Comparison of ENCODE assay signal across 1 cellular context in the genomic region with DNA sequence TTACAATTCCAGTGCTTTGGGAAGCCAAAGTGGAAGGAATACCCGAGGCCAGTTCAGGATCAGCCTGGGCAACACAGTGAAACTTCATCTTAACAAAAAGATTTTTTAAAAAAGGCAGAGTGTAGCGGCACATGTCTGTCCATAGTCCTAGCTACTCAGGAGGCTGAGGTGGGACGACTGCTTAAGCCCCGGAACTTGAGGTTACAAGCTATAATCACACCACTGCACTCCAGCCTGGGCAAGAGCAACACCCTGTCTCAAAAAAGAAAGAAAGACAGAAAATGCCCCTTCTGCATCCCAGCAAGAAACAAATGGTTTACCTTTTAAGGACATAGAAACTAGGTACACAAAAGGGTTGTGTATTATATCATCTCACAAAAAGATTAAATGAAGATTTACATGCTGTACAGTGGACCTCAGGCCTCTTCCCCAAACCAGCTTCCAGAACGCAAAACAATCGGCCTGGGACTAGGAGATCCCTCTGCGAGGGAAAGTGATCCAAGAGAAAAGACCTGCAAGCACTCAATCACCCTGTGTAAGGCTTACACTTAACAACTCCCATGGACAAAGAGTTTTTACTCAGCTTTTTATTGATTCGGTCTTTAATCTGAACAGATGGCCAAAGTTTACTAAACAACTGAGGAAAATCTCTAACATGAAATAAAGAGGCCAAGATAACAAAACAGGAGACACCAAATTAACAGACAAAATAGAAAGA.
TF ChIP-seq lines count a peak whose summit lies in the region.

No MANE protein-coding gene starts in this region.

TF ChIP-seq in IMR-90, 13 proteins besides CTCF, POLR2A, EP300 and RAD21:
- TF ChIP-seq, protein P1, sequence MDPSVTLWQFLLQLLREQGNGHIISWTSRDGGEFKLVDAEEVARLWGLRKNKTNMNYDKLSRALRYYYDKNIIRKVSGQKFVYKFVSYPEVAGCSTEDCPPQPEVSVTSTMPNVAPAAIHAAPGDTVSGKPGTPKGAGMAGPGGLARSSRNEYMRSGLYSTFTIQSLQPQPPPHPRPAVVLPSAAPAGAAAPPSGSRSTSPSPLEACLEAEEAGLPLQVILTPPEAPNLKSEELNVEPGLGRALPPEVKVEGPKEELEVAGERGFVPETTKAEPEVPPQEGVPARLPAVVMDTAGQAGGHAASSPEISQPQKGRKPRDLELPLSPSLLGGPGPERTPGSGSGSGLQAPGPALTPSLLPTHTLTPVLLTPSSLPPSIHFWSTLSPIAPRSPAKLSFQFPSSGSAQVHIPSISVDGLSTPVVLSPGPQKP (IDR thresholded peaks at IDR 0.05; ENCODE audit: borderline replicate concordance, low read depth, low read length): no peak
- no peak for TF ChIP-seq BHLHE40 (IDR thresholded peaks at IDR 0.05; ENCODE audit: low read depth, low read length)
- no peak for TF ChIP-seq MAZ (IDR thresholded peaks at IDR 0.05; ENCODE audit: borderline replicate concordance, low read depth, low read length)
- TF ChIP-seq MAFK (IDR thresholded peaks at IDR 0.05; ENCODE audit: low read depth, low read length): no peak
- TF ChIP-seq CEBPB (IDR thresholded peaks at IDR 0.05; ENCODE audit: low read depth, low read length): no peak
- no peak for TF ChIP-seq NFE2L2 (IDR thresholded peaks at IDR 0.05; ENCODE audit: low read depth, low read length)
- TF ChIP-seq RFX5 (IDR thresholded peaks at IDR 0.05; ENCODE audit: low read depth, low read length): no peak
- TF ChIP-seq FOS (IDR thresholded peaks at IDR 0.05; ENCODE audit: low read depth, low read length): no peak
- no peak for TF ChIP-seq MXI1 (IDR thresholded peaks at IDR 0.05; ENCODE audit: borderline replicate concordance, low read depth, low read length)
- TF ChIP-seq CHD1 (IDR thresholded peaks at IDR 0.05; ENCODE audit: low read depth, low read length): no peak
- TF ChIP-seq, protein P2, sequence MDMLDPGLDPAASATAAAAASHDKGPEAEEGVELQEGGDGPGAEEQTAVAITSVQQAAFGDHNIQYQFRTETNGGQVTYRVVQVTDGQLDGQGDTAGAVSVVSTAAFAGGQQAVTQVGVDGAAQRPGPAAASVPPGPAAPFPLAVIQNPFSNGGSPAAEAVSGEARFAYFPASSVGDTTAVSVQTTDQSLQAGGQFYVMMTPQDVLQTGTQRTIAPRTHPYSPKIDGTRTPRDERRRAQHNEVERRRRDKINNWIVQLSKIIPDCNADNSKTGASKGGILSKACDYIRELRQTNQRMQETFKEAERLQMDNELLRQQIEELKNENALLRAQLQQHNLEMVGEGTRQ (IDR thresholded peaks at IDR 0.05; ENCODE audit: low read depth, low read length): no peak
- TF ChIP-seq SMC3 (IDR thresholded peaks at IDR 0.05; ENCODE audit: low read depth, low read length): no peak
- no peak for TF ChIP-seq RCOR1 (IDR thresholded peaks at IDR 0.05; ENCODE audit: insufficient replicate concordance, low read length)
TF ChIP-seq in IMR-90: peak in this region for 0.
